Comparison of ENCODE assay signal across 8 cellular contexts in genomic region chr10:14556285-14556956, GRCh38.
DNase-seq lines count a peak whose midpoint lies in the region; ATAC-seq and TF ChIP-seq lines count a peak whose summit lies in the region.

No MANE protein-coding gene starts in this region.

- WGBS in GM23248 (ENCODE audit: low coverage in 1 of 2, low lambda C conversion rate in 2 of 2, missing lambda C conversion rate in 2 of 2), 2 experiments, result 94% methylated on average over 12 of the region's 12 CpGs

- no peaks in the 10 kb centered on the region for H3K9me2 ChIP-seq in GM23248 (ENCODE audit: insufficient read depth)

- CTCF ChIA-PET in Caco-2 (lab: Charles Lee), result interaction anchor here (0.5 to 2.1 kb wide), 11 partner anchors 10 to 371 kb away, joined by 3 to 11 read pairs (median 5); partner anchors contain the start of genes CDNF, HSPA14, MSANTD7 and SUV39H2

- peak; percentile 47 to 81 for TF ChIP-seq CTCF in Caco-2 (IDR thresholded peaks at IDR 0.05; ENCODE audit: insufficient read depth in 1 of 2, low read depth in 1 of 2, low read length in 1 of 2, severe bottlenecking in 1 of 2, unreplicated experiment in 1 of 2)
- TF ChIP-seq CTCF in brain (conservative IDR thresholded peaks at IDR 0.05), result peak in 1 of 2 experiments; percentile 4
- no peak for TF ChIP-seq CTCF in vagina (IDR thresholded peaks at IDR 0.05)

- intact Hi-C loops in Caco-2 (cut with micrococcal nuclease; ENCODE audit: unreplicated experiment) (loop anchor here (1.0 to 5.0 kb wide), 3 partner anchors 19 to 359 kb away; no protein-coding TSS in a partner anchor), vagina (cut with DNase I) (no loop called here)

- peak overlapping the region; percentile 39; the same call in 1 of the 2 replicates for H3K9ac ChIP-seq in HUES48 (ENCODE audit: low read depth, low read length)
- H3K9ac ChIP-seq in mucosa of rectum (ENCODE audit: low read depth in 1 of 2, low read length in 2 of 2), result no peak overlapping the region
- H3K9ac ChIP-seq in GM23248, result no peak overlapping the region

- no peak overlapping the region for H2AFZ ChIP-seq in GM23248

- H3K36me3 Mint-ChIP-seq in Caco-2 (ENCODE audit: insufficient read depth, unreplicated experiment) (peaks cover 79% of the 10 kb centered on the region), brain (peaks cover 13% of the 10 kb centered on the region)

- H3K27me3 Mint-ChIP-seq in Caco-2 (ENCODE audit: insufficient read depth, unreplicated experiment) (no peaks in the 10 kb centered on the region), brain (no peaks in the 10 kb centered on the region)

- peak overlapping the region; percentile 5 for H3K4me3 Mint-ChIP-seq in Caco-2 (ENCODE audit: unreplicated experiment)
- H3K4me3 Mint-ChIP-seq in brain, result no peak overlapping the region

- in situ Hi-C loops in GM23248 (cut with MboI), result no loop called here

- no peaks in the 10 kb centered on the region for H4K20me1 ChIP-seq in GM23248 (ENCODE audit: insufficient read depth)

- peak overlapping the region; percentile 63 for H3K27ac ChIP-seq in HUES48 (ENCODE audit: low read depth, low read length)
- H3K27ac ChIP-seq in mucosa of rectum (ENCODE audit: low read depth in 2 of 2, low read length in 2 of 2), result peak overlapping the region; percentile 32 to 59
- no peak overlapping the region for H3K27ac ChIP-seq in GM23248
- H3K27ac ChIP-seq in vagina, result no peak overlapping the region

- DNase-seq in Caco-2, result peak; percentile 76 to 79
- no peak for DNase-seq in GM23248
- no peak for DNase-seq in vagina (ENCODE audit: extremely low spot score in 2 of 2)
- no peak for DNase-seq in NOMO-1 (lab: John Stamatoyannopoulos, UW; ENCODE audit: unreplicated experiment in 2 of 2)

- no peak for TF ChIP-seq POLR2A in vagina (IDR thresholded peaks at IDR 0.05)

- peak overlapping the region; percentile 58 for H3K27ac Mint-ChIP-seq in Caco-2 (ENCODE audit: unreplicated experiment)
- peak overlapping the region in 4 of 5 experiments; percentile 21 to 82 (median 56) for H3K27ac Mint-ChIP-seq in brain

- no peak overlapping the region for H3K4me2 ChIP-seq in GM23248 (ENCODE audit: unreplicated experiment)

- H3F3A ChIP-seq in GM23248 (ENCODE audit: insufficient read depth), result no peaks in the 10 kb centered on the region

- no peaks in the 10 kb centered on the region for H3K27me3 ChIP-seq in Caco-2 (replicated peaks; ENCODE audit: control insufficient read depth, insufficient read depth, low read length)
- no peaks in the 10 kb centered on the region for H3K27me3 ChIP-seq in HUES48 (ENCODE audit: control insufficient read depth, insufficient read depth, low read length)
- no peaks in the 10 kb centered on the region for H3K27me3 ChIP-seq in mucosa of rectum (ENCODE audit: control insufficient read depth in 2 of 2, insufficient read depth in 2 of 2, low read length in 2 of 2)
- no peaks in the 10 kb centered on the region for H3K27me3 ChIP-seq in GM23248 (replicated peaks; ENCODE audit: insufficient read depth)
- H3K27me3 ChIP-seq in vagina, result no peaks in the 10 kb centered on the region

- POLR2A ChIA-PET in Caco-2 (lab: Charles Lee), result interaction anchor here (0.6 to 1.3 kb wide), 6 partner anchors 9 to 371 kb away, joined by 3 to 7 read pairs (median 4); partner anchors contain the start of genes CDNF, HSPA14 and MSANTD7

- H3K4me3 ChIP-seq in Caco-2 (ENCODE audit: low read depth, low read length) (no peak overlapping the region), HUES48 (ENCODE audit: low read depth, low read length) (no peak overlapping the region), mucosa of rectum (ENCODE audit: low read length in 2 of 2) (no peak overlapping the region), GM23248 (no peak overlapping the region), vagina (no peak overlapping the region)

- no peaks in the 10 kb centered on the region for H3K9me3 Mint-ChIP-seq in Caco-2 (ENCODE audit: unreplicated experiment)
- no peaks in the 10 kb centered on the region for H3K9me3 Mint-ChIP-seq in brain

- no TSS peak for BruUV-seq in Caco-2 (replicated peaks; lab: Mats Ljungman, UMichigan)

- no peaks in the 10 kb centered on the region for H3K36me3 ChIP-seq in Caco-2 (ENCODE audit: control insufficient read depth, insufficient read depth, low read length)
- H3K36me3 ChIP-seq in HUES48 (ENCODE audit: control insufficient read depth, insufficient read depth, low read length), result no peaks in the 10 kb centered on the region
- H3K36me3 ChIP-seq in mucosa of rectum (ENCODE audit: control insufficient read depth in 2 of 2, insufficient read depth in 2 of 2, low read length in 2 of 2), result no peaks in the 10 kb centered on the region
- no peaks in the 10 kb centered on the region for H3K36me3 ChIP-seq in GM23248 (ENCODE audit: low read depth)
- no peaks in the 10 kb centered on the region for H3K36me3 ChIP-seq in vagina

- H3K4me1 ChIP-seq in Caco-2 (peaks cover 79% of the 10 kb centered on the region), HUES48 (ENCODE audit: control insufficient read depth, insufficient read depth, low read length) (peaks cover 50% of the 10 kb centered on the region), mucosa of rectum (ENCODE audit: control insufficient read depth in 2 of 2, insufficient read depth in 2 of 2, low read length in 2 of 2) (peaks cover 38 to 53% of the 10 kb centered on the region in 2 donors), GM23248 (ENCODE audit: insufficient read depth) (peaks cover 4% of the 10 kb centered on the region; the same call in 1 of the 2 replicates), vagina (peaks cover 44% of the 10 kb centered on the region)

- H3K4me1 Mint-ChIP-seq in Caco-2 (ENCODE audit: low read depth, unreplicated experiment) (peaks cover 75% of the 10 kb centered on the region), brain (peaks cover 75% of the 10 kb centered on the region)

- H3K9me3 ChIP-seq in Caco-2, result no peaks in the 10 kb centered on the region
- no peaks in the 10 kb centered on the region for H3K9me3 ChIP-seq in HUES48 (ENCODE audit: control insufficient read depth, insufficient read depth, low read length)
- H3K9me3 ChIP-seq in mucosa of rectum (ENCODE audit: control insufficient read depth in 2 of 2, low read length in 2 of 2), result no peaks in the 10 kb centered on the region
- no peaks in the 10 kb centered on the region for H3K9me3 ChIP-seq in GM23248 (ENCODE audit: low read depth)
- H3K9me3 ChIP-seq in vagina, result no peaks in the 10 kb centered on the region

- no peaks in the 10 kb centered on the region; the same call in 1 of the 2 replicates for H3K79me2 ChIP-seq in GM23248 (ENCODE audit: insufficient read depth)

- peak; percentile 43 for ATAC-seq in GM19328 (IDR thresholded peaks at IDR 0.05; ENCODE audit: unreplicated experiment)

Comparison
In these comparisons a context has a peak if more than half of its experiments do, and no peak if none do; other contexts are left out.
1. DNase-seq: peak in Caco-2 (2 of 2); none in GM23248 (single experiment), vagina (0 of 2) and NOMO-1 (0 of 2).
2. CTCF ChIP-seq: peak in Caco-2 (2 of 2); none in vagina (0 of 3).
3. H3K27ac ChIP-seq: peak in HUES48 (single experiment) and mucosa of rectum (2 of 2); none in GM23248 (single experiment) and vagina (single experiment).